Comparison of ENCODE assay signal across 2 cellular contexts in the genomic region with DNA sequence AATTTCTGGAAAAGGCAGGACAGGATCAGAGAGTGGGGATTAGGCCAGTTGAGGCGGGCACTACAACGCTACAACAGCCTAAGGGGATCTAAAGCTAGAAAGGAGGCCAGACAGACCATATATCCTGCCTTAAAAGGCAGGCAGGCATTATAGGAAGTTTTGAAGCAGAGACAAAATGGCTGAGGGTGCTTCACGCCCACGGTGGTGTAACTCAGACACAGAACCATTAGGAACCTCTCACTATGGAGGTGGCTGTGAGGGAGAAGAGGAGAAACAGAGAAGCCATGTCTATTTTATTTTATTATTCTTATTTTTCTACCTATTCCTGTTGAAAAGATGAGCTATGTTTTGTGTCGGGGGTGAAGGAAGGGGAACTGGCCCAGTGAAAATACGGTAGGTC.
TF ChIP-seq lines count a peak whose summit lies in the region.

No MANE protein-coding gene starts in this region.

TF ChIP-seq in IMR-90, 13 proteins besides CTCF, POLR2A, EP300 and RAD21:
- TF ChIP-seq FOS (IDR thresholded peaks at IDR 0.05; ENCODE audit: low read depth, low read length) (no peak), NFE2L2 (IDR thresholded peaks at IDR 0.05; ENCODE audit: low read depth, low read length) (no peak), CEBPB (IDR thresholded peaks at IDR 0.05; ENCODE audit: low read depth, low read length) (no peak), MAZ (IDR thresholded peaks at IDR 0.05; ENCODE audit: borderline replicate concordance, low read depth, low read length) (no peak), MXI1 (IDR thresholded peaks at IDR 0.05; ENCODE audit: borderline replicate concordance, low read depth, low read length) (no peak), RFX5 (IDR thresholded peaks at IDR 0.05; ENCODE audit: low read depth, low read length) (no peak), BHLHE40 (IDR thresholded peaks at IDR 0.05; ENCODE audit: low read depth, low read length) (no peak), SMC3 (IDR thresholded peaks at IDR 0.05; ENCODE audit: low read depth, low read length) (no peak), MAFK (IDR thresholded peaks at IDR 0.05; ENCODE audit: low read depth, low read length) (no peak), ELK1 (IDR thresholded peaks at IDR 0.05; ENCODE audit: borderline replicate concordance, low read depth, low read length) (no peak), RCOR1 (IDR thresholded peaks at IDR 0.05; ENCODE audit: insufficient replicate concordance, low read length) (no peak), CHD1 (IDR thresholded peaks at IDR 0.05; ENCODE audit: low read depth, low read length) (no peak)
- TF ChIP-seq, protein P1, sequence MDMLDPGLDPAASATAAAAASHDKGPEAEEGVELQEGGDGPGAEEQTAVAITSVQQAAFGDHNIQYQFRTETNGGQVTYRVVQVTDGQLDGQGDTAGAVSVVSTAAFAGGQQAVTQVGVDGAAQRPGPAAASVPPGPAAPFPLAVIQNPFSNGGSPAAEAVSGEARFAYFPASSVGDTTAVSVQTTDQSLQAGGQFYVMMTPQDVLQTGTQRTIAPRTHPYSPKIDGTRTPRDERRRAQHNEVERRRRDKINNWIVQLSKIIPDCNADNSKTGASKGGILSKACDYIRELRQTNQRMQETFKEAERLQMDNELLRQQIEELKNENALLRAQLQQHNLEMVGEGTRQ (IDR thresholded peaks at IDR 0.05; ENCODE audit: low read depth, low read length): no peak
TF ChIP-seq in IMR-90: peak in this region for 0.

TF ChIP-seq in K562, 482 proteins besides CTCF, POLR2A, EP300 and RAD21:
- TF ChIP-seq YY1 (IDR thresholded peaks at IDR 0.05; ENCODE audit: borderline replicate concordance in 1 of 3, control insufficient read depth in 1 of 3, extremely low read depth in 1 of 3, insufficient read depth in 3 of 3, insufficient read length in 1 of 3, insufficient replicate concordance in 2 of 3, low read depth in 1 of 3, low read length in 2 of 3): peak in 1 of 3 experiments; percentile 56
- TF ChIP-seq EGR1 (conservative IDR thresholded peaks at IDR 0.05): 0 out of 2 replicates have a peak, but pooled peaks have one; percentile 7
- no peak for TF ChIP-seq RFX5 (IDR thresholded peaks at IDR 0.05; ENCODE audit: low read depth, low read length)
- TF ChIP-seq ETV5 (CRISPR knock-in tag; IDR thresholded peaks at IDR 0.05; ENCODE audit: low read depth): no peak
